Comparison of ENCODE assay signal across 1 cellular context in genomic region chr7:99562114-99562784, GRCh38.
TF ChIP-seq lines count a peak whose summit lies in the region.

No MANE protein-coding gene starts in this region.

TF ChIP-seq in GM23338, 12 proteins besides CTCF, POLR2A, EP300 and RAD21:
- no peak for TF ChIP-seq JUNB (IDR thresholded peaks at IDR 0.05; ENCODE audit: unreplicated experiment)
- TF ChIP-seq, protein P1, sequence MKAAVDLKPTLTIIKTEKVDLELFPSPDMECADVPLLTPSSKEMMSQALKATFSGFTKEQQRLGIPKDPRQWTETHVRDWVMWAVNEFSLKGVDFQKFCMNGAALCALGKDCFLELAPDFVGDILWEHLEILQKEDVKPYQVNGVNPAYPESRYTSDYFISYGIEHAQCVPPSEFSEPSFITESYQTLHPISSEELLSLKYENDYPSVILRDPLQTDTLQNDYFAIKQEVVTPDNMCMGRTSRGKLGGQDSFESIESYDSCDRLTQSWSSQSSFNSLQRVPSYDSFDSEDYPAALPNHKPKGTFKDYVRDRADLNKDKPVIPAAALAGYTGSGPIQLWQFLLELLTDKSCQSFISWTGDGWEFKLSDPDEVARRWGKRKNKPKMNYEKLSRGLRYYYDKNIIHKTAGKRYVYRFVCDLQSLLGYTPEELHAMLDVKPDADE (IDR thresholded peaks at IDR 0.05) = no peak
- TF ChIP-seq, protein P2, sequence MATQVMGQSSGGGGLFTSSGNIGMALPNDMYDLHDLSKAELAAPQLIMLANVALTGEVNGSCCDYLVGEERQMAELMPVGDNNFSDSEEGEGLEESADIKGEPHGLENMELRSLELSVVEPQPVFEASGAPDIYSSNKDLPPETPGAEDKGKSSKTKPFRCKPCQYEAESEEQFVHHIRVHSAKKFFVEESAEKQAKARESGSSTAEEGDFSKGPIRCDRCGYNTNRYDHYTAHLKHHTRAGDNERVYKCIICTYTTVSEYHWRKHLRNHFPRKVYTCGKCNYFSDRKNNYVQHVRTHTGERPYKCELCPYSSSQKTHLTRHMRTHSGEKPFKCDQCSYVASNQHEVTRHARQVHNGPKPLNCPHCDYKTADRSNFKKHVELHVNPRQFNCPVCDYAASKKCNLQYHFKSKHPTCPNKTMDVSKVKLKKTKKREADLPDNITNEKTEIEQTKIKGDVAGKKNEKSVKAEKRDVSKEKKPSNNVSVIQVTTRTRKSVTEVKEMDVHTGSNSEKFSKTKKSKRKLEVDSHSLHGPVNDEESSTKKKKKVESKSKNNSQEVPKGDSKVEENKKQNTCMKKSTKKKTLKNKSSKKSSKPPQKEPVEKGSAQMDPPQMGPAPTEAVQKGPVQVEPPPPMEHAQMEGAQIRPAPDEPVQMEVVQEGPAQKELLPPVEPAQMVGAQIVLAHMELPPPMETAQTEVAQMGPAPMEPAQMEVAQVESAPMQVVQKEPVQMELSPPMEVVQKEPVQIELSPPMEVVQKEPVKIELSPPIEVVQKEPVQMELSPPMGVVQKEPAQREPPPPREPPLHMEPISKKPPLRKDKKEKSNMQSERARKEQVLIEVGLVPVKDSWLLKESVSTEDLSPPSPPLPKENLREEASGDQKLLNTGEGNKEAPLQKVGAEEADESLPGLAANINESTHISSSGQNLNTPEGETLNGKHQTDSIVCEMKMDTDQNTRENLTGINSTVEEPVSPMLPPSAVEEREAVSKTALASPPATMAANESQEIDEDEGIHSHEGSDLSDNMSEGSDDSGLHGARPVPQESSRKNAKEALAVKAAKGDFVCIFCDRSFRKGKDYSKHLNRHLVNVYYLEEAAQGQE (IDR thresholded peaks at IDR 0.05; ENCODE audit: unreplicated experiment) = no peak
